Comparison of ENCODE assay signal across 21 cellular contexts in the genomic region with DNA sequence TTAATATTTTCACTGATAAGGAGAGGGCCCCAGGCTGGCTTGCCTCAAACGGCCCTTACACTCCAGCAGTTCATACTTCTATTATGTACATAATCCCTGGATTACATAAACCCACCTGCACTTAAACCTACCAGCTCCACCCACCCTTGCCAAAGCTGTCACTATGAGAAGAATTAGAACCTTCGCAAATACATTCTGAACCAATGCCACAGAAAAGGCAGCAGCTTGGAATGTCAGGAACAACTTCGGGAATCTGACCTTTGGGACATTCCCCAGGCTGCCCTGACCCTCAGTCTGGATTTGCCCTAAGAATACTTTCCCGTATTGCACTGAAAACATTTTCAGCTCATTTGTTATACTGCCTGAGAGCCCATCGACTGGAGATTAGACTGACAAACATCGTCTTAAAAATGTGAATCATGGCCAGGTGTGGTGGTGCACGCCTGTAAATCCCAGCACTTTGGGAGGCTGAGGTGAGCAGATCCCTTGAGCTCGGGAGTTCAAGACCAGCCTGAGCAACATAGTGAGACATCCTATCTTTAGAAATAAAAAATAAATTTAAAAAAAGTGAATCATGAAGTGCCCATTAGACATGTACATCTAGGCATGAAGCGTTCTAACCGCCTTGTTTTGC. TPM values are rescaled to one million over a fixed set of nuclear protein-coding genes. Genes with fewer than 3 reads are reported as not detected.
A peak's percentile ranks its signal among the peaks of the same experiment; 100 is the strongest.
DNase-seq lines count a peak whose midpoint lies in the region; ATAC-seq and TF ChIP-seq lines count a peak whose summit lies in the region.
"Had no signal": no experiment of that assay in that cellular context is flagged by ENCODE, and none has a peak within 500 bp of the region (broad histone marks: within the 10 kb centered on the region; RNA-seq: fewer than 3 reads in every experiment).

No MANE protein-coding gene starts in this region.

- no peak for TF ChIP-seq CTCF in parathyroid adenoma (IDR thresholded peaks at IDR 0.05)

- no peaks in the 10 kb centered on the region for H3K36me3 ChIP-seq in parathyroid adenoma (ENCODE audit: control insufficient read depth, insufficient read depth, low read length)
- H3K36me3 ChIP-seq: colonic mucosa, SJCRH30, tibial nerve had no signal

- peak; percentile 71 for DNase-seq in D341Med (ENCODE audit: low spot score)
- DNase-seq in HuH-7.5 (ENCODE audit: low spot score), result peak; percentile 32
- DNase-seq in head of caudate nucleus, result peak in 22 of 42 donors; percentile 24 to 84 (median 57)
- DNase-seq in DMS114 treated with DMSO at 0.1 percent for 48 hours (lab: John Stamatoyannopoulos, UW; ENCODE audit: unreplicated experiment), result no peak
- DNase-seq in NCI-H2196 (lab: John Stamatoyannopoulos, UW; ENCODE audit: unreplicated experiment), result no peak
- DNase-seq in activated naive CD8-positive, alpha-beta T cell treated with anti-CD3 and anti-CD28 coated beads for 36 hours, result no peak
- DNase-seq: activated B cell treated with CpG ODN at 0.5 μM for 24 hours; activated CD4-positive, alpha-beta memory T cell treated with anti-CD3 and anti-CD28 coated beads for 36 hours; activated naive CD4-positive, alpha-beta T cell treated with anti-CD3 and anti-CD28 coated beads, Interleukin-2, amount 10 ng/mL, durations not matched to agents 7 days and 5 days; activated T-cell treated with anti-CD3 and anti-CD28 coated beads for 4 hours; CD8-positive, alpha-beta memory T cell; colonic mucosa; midbrain; NCI-H1092; nephron progenitor cell; retina; SJCRH30; stimulated activated naive CD4-positive, alpha-beta T cell had no signal

- H3K4me3 Mint-ChIP-seq in activated naive CD8-positive, alpha-beta T cell treated with anti-CD3 and anti-CD28 coated beads for 36 hours, result no peak overlapping the region
- H3K4me3 Mint-ChIP-seq: activated B cell treated with CpG ODN at 0.5 μM for 24 hours; activated CD4-positive, alpha-beta memory T cell treated with anti-CD3 and anti-CD28 coated beads for 36 hours; activated naive CD4-positive, alpha-beta T cell treated with anti-CD3 and anti-CD28 coated beads, Interleukin-2, amount 10 ng/mL, durations not matched to agents 7 days and 5 days; CD8-positive, alpha-beta memory T cell; nephron progenitor cell had no signal

- H3K27ac ChIP-seq in parathyroid adenoma, result peak overlapping the region; percentile 60
- H3K27ac ChIP-seq: colonic mucosa, SJCRH30 had no signal

- ATAC-seq in HG02623 (IDR thresholded peaks at IDR 0.05; ENCODE audit: unreplicated experiment), result no peak

- no peaks in the 10 kb centered on the region for H3K9me3 ChIP-seq in parathyroid adenoma (ENCODE audit: control insufficient read depth, low read length)
- H3K9me3 ChIP-seq: colonic mucosa, SJCRH30, tibial nerve had no signal

- no peaks in the 10 kb centered on the region for H3K79me2 ChIP-seq in parathyroid adenoma

- H3K4me3 ChIP-seq in parathyroid adenoma (ENCODE audit: low read depth, low read length), result no peak overlapping the region
- H3K4me3 ChIP-seq: colonic mucosa, SJCRH30, tibial nerve had no signal

- no peaks in the 10 kb centered on the region for H3K27me3 ChIP-seq in parathyroid adenoma (ENCODE audit: control insufficient read depth, insufficient read depth, low read length)
- H3K27me3 ChIP-seq: colonic mucosa, SJCRH30, tibial nerve had no signal

- H3K9me3 Mint-ChIP-seq in activated naive CD8-positive, alpha-beta T cell treated with anti-CD3 and anti-CD28 coated beads for 36 hours, result no peaks in the 10 kb centered on the region
- H3K9me3 Mint-ChIP-seq: activated B cell treated with CpG ODN at 0.5 μM for 24 hours; activated CD4-positive, alpha-beta memory T cell treated with anti-CD3 and anti-CD28 coated beads for 36 hours; activated naive CD4-positive, alpha-beta T cell treated with anti-CD3 and anti-CD28 coated beads, Interleukin-2, amount 10 ng/mL, durations not matched to agents 7 days and 5 days; CD8-positive, alpha-beta memory T cell; nephron progenitor cell had no signal

- H3K27ac Mint-ChIP-seq in activated naive CD8-positive, alpha-beta T cell treated with anti-CD3 and anti-CD28 coated beads for 36 hours, result no peak overlapping the region
- H3K27ac Mint-ChIP-seq: activated B cell treated with CpG ODN at 0.5 μM for 24 hours; activated CD4-positive, alpha-beta memory T cell treated with anti-CD3 and anti-CD28 coated beads for 36 hours; activated naive CD4-positive, alpha-beta T cell treated with anti-CD3 and anti-CD28 coated beads, Interleukin-2, amount 10 ng/mL, durations not matched to agents 7 days and 5 days had no signal

- H3K4me2 ChIP-seq in parathyroid adenoma (ENCODE audit: low read length), result no peak overlapping the region

- H2AFZ ChIP-seq in parathyroid adenoma, result no peak overlapping the region

- H3K4me1 Mint-ChIP-seq in activated naive CD8-positive, alpha-beta T cell treated with anti-CD3 and anti-CD28 coated beads for 36 hours, result peaks cover 9% of the 10 kb centered on the region
- H3K4me1 Mint-ChIP-seq: CD8-positive, alpha-beta memory T cell had no signal

- no peaks in the 10 kb centered on the region for H3K4me1 ChIP-seq in parathyroid adenoma
- H3K4me1 ChIP-seq: colonic mucosa had no signal

- intact Hi-C loops in head of caudate nucleus (cut with DNase I), result no loop called here

- H3K27me3 Mint-ChIP-seq in activated naive CD8-positive, alpha-beta T cell treated with anti-CD3 and anti-CD28 coated beads for 36 hours, result no peaks in the 10 kb centered on the region
- H3K27me3 Mint-ChIP-seq: activated B cell treated with CpG ODN at 0.5 μM for 24 hours; activated CD4-positive, alpha-beta memory T cell treated with anti-CD3 and anti-CD28 coated beads for 36 hours; activated naive CD4-positive, alpha-beta T cell treated with anti-CD3 and anti-CD28 coated beads, Interleukin-2, amount 10 ng/mL, durations not matched to agents 7 days and 5 days; CD8-positive, alpha-beta memory T cell had no signal

- H3K36me3 Mint-ChIP-seq in activated naive CD8-positive, alpha-beta T cell treated with anti-CD3 and anti-CD28 coated beads for 36 hours, result no peaks in the 10 kb centered on the region
- H3K36me3 Mint-ChIP-seq: activated CD4-positive, alpha-beta memory T cell treated with anti-CD3 and anti-CD28 coated beads for 36 hours; CD8-positive, alpha-beta memory T cell had no signal

- H3K9ac ChIP-seq in parathyroid adenoma, result no peak overlapping the region

RNA-seq across cellular contexts. Expression of gene SEC14L1, which starts 21.0 kb away (rescaled TPM):
- total RNA-seq in activated naive CD8-positive, alpha-beta T cell treated with anti-CD3 and anti-CD28 coated beads for 36 hours, result 10 to 100 TPM; 56.9 to 59.6 TPM

Comparison
In these comparisons a context has a peak if more than half of its experiments do, and no peak if none do; other contexts are left out.
1. DNase-seq: peak in D341Med (single experiment), HuH-7.5 (single experiment) and head of caudate nucleus (22 of 42); none in DMS114 treated with DMSO at 0.1 percent for 48 hours (single experiment), NCI-H2196 (single experiment) and activated naive CD8-positive, alpha-beta T cell treated with anti-CD3 and anti-CD28 coated beads for 36 hours (single experiment).